In the genomic region with DNA sequence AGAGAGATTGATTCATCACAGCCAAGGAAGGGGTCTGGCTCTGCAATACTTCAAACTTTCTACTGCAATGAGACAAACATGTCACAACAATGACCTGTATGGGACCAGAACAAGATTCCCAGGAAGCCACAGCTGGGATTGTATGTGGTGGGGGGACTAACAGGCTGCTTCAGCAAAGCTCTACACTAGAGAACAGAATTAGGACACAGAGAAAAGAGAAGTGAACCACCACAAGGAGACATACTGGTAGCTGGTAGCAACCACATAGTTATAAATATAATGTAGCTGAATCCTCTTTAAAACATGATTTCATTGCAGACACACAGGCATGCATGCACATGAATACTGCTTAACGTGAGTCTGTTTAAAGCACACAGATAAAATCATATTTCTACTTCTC, we compare ENCODE assay signal across 1 cellular context.
A peak's percentile ranks its signal among the peaks of the same experiment; 100 is the strongest.
TF ChIP-seq lines count a peak whose summit lies in the region.

No MANE protein-coding gene starts in this region.

TF ChIP-seq in GM12878, 131 proteins besides CTCF, POLR2A, EP300 and RAD21:
- TF ChIP-seq, protein P1, sequence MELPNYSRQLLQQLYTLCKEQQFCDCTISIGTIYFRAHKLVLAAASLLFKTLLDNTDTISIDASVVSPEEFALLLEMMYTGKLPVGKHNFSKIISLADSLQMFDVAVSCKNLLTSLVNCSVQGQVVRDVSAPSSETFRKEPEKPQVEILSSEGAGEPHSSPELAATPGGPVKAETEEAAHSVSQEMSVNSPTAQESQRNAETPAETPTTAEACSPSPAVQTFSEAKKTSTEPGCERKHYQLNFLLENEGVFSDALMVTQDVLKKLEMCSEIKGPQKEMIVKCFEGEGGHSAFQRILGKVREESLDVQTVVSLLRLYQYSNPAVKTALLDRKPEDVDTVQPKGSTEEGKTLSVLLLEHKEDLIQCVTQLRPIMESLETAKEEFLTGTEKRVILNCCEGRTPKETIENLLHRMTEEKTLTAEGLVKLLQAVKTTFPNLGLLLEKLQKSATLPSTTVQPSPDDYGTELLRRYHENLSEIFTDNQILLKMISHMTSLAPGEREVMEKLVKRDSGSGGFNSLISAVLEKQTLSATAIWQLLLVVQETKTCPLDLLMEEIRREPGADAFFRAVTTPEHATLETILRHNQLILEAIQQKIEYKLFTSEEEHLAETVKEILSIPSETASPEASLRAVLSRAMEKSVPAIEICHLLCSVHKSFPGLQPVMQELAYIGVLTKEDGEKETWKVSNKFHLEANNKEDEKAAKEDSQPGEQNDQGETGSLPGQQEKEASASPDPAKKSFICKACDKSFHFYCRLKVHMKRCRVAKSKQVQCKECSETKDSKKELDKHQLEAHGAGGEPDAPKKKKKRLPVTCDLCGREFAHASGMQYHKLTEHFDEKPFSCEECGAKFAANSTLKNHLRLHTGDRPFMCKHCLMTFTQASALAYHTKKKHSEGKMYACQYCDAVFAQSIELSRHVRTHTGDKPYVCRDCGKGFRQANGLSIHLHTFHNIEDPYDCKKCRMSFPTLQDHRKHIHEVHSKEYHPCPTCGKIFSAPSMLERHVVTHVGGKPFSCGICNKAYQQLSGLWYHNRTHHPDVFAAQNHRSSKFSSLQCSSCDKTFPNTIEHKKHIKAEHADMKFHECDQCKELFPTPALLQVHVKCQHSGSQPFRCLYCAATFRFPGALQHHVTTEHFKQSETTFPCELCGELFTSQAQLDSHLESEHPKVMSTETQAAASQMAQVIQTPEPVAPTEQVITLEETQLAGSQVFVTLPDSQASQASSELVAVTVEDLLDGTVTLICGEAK (IDR thresholded peaks at IDR 0.05; ENCODE audit: borderline replicate concordance), result no peak
- TF ChIP-seq STAT3 (IDR thresholded peaks at IDR 0.05; ENCODE audit: low read depth, low read length) (no peak), JUNB (IDR thresholded peaks at IDR 0.05) (0 out of 2 replicates have a peak, but pooled peaks have one; percentile 19), RUNX3 (IDR thresholded peaks at IDR 0.05; ENCODE audit: low read length) (peak; percentile 88), EED (IDR thresholded peaks at IDR 0.05; ENCODE audit: low read depth) (0 out of 2 replicates have a peak, but pooled peaks have one; percentile 30), CREM (IDR thresholded peaks at IDR 0.05; ENCODE audit: low read depth) (no peak), CEBPB (IDR thresholded peaks at IDR 0.05; ENCODE audit: borderline replicate concordance in 1 of 2, low read depth in 2 of 2, low read length in 2 of 2) (0 out of 4 replicates have a peak, but pooled peaks of 1 of the 2 experiments have one; percentile 35), SPI1 (IDR thresholded peaks at IDR 0.05; ENCODE audit: borderline replicate concordance, insufficient read depth, low read depth, low read length) (peak; percentile 80), SP1 (IDR thresholded peaks at IDR 0.05; ENCODE audit: low read depth, low read length) (no peak), MEF2A (IDR thresholded peaks at IDR 0.05; ENCODE audit: insufficient read depth, low read depth, low read length) (peak; percentile 67; the same call in 1 of the 2 replicates), GABPA (IDR thresholded peaks at IDR 0.05; ENCODE audit: low read depth) (no peak), POLR2AphosphoS2 (IDR thresholded peaks at IDR 0.05; ENCODE audit: low read depth, low read length) (no peak), KLF5 (IDR thresholded peaks at IDR 0.05; ENCODE audit: partially characterized antibody) (no peak), MLLT1 (IDR thresholded peaks at IDR 0.05) (no peak), ZNF24 (IDR thresholded peaks at IDR 0.05) (no peak)
- TF ChIP-seq, protein P2, sequence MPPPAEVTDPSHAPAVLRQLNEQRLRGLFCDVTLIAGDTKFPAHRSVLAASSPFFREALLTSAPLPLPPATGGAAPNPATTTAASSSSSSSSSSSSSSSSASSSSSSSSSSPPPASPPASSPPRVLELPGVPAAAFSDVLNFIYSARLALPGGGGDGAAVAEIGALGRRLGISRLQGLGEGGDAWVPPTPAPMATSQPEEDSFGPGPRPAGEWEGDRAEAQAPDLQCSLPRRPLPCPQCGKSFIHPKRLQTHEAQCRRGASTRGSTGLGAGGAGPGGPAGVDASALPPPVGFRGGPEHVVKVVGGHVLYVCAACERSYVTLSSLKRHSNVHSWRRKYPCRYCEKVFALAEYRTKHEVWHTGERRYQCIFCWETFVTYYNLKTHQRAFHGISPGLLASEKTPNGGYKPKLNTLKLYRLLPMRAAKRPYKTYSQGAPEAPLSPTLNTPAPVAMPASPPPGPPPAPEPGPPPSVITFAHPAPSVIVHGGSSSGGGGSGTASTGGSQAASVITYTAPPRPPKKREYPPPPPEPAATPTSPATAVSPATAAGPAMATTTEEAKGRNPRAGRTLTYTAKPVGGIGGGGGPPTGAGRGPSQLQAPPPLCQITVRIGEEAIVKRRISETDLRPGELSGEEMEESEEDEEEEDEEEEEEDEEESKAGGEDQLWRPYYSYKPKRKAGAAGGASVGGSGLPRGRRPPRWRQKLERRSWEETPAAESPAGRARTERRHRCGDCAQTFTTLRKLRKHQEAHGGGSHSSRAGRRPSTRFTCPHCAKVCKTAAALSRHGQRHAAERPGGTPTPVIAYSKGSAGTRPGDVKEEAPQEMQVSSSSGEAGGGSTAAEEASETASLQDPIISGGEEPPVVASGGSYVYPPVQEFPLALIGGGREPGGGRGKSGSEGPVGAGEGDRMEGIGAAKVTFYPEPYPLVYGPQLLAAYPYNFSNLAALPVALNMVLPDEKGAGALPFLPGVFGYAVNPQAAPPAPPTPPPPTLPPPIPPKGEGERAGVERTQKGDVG (CRISPR knock-in tag; IDR thresholded peaks at IDR 0.05), result no peak
- TF ChIP-seq, protein P3, sequence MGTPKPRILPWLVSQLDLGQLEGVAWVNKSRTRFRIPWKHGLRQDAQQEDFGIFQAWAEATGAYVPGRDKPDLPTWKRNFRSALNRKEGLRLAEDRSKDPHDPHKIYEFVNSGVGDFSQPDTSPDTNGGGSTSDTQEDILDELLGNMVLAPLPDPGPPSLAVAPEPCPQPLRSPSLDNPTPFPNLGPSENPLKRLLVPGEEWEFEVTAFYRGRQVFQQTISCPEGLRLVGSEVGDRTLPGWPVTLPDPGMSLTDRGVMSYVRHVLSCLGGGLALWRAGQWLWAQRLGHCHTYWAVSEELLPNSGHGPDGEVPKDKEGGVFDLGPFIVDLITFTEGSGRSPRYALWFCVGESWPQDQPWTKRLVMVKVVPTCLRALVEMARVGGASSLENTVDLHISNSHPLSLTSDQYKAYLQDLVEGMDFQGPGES (IDR thresholded peaks at IDR 0.05), result no peak
- TF ChIP-seq, protein P4, sequence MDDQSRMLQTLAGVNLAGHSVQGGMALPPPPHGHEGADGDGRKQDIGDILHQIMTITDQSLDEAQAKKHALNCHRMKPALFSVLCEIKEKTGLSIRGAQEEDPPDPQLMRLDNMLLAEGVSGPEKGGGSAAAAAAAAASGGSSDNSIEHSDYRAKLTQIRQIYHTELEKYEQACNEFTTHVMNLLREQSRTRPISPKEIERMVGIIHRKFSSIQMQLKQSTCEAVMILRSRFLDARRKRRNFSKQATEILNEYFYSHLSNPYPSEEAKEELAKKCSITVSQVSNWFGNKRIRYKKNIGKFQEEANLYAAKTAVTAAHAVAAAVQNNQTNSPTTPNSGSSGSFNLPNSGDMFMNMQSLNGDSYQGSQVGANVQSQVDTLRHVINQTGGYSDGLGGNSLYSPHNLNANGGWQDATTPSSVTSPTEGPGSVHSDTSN (IDR thresholded peaks at IDR 0.05; ENCODE audit: insufficient replicate concordance, low read depth, low read length), result no peak
